Comparison of ENCODE assay signal across 1 cellular context in the genomic region with DNA sequence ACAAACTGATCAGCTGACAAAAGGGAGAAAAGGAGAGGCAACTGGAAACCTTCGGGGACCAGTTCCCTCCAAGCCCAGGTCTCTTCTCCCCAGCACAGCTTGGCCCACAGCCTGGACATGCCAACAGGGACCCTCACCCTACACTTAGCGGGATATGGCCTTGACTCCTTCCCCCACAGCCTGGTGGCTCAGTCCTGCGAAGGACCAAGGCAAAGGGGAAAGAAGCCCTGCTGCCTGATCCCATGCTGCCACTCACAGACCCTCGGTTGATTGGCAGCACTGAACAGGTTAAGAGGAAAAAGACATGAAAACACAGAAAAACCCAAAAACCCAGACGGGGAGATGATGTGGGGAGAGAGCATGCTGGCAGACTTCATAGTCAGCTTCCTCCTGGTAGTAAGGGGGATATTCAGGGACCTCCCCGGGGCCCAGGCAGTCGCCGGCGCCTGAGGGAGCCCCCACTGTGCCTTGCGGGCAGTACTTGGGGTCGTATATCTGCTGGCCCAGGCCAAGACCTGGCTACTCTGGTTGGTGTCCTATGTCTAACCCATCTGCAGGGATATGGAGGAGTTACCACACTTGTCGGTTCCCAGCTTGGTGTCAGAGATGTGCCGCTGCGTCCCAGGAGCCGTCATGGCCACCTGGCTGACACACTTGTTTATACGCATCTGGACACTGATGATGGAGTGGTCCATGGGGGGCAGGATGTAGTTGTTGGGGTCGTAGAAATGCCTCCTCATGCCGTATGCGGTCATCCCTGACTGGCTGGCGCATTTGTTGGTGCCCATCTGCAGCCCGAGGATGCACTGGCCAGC.
TF ChIP-seq lines count a peak whose summit lies in the region.

No MANE protein-coding gene starts in this region.

TF ChIP-seq in HEK293T, 16 proteins besides CTCF, POLR2A, EP300 and RAD21 (continued from another document):
- TF ChIP-seq FOXA1 (IDR thresholded peaks at IDR 0.05) (no peak), ELF4 (IDR thresholded peaks at IDR 0.05) (no peak), NFRKB (IDR thresholded peaks at IDR 0.05) (no peak), CTBP1 (IDR thresholded peaks at IDR 0.05; ENCODE audit: borderline replicate concordance) (no peak), SP1 (IDR thresholded peaks at IDR 0.05) (no peak), ZNF384 (IDR thresholded peaks at IDR 0.05) (no peak), HDGF (IDR thresholded peaks at IDR 0.05; ENCODE audit: borderline replicate concordance) (no peak), FOXM1 (IDR thresholded peaks at IDR 0.05; ENCODE audit: borderline replicate concordance) (no peak), SUZ12 (IDR thresholded peaks at IDR 0.05) (no peak), FOXK2 (IDR thresholded peaks at IDR 0.05) (no peak), TARDBP (IDR thresholded peaks at IDR 0.05) (no peak), ARNT (IDR thresholded peaks at IDR 0.05) (no peak), BHLHE40 (IDR thresholded peaks at IDR 0.05; ENCODE audit: borderline replicate concordance) (no peak), PKNOX1 (IDR thresholded peaks at IDR 0.05) (no peak), L3MBTL2 (conservative IDR thresholded peaks at IDR 0.05) (no peak)
